ENCODE assay signal across 17 cellular contexts in genomic region chr6:143441680-143442359, GRCh38. TPM values are rescaled to one million over a fixed set of nuclear protein-coding genes. Genes with fewer than 3 reads are reported as not detected.
DNase-seq lines count a peak whose midpoint lies in the region; ATAC-seq, FAIRE-seq and TF ChIP-seq lines count a peak whose summit lies in the region.
"Had no signal": no experiment of that assay in that cellular context is flagged by ENCODE, and none has a peak within 500 bp of the region (broad histone marks: within the 10 kb centered on the region; RNA-seq: fewer than 3 reads in every experiment).

No MANE protein-coding gene starts in this region.

- WGBS in HepG2 (ENCODE audit: low lambda C conversion rate), result 96% methylated on average over 6 of the region's 6 CpGs

- no peaks in the 10 kb centered on the region for H3K27me3 Mint-ChIP-seq in activated naive CD4-positive, alpha-beta T cell treated with anti-CD3 and anti-CD28 coated beads, Interleukin-2, amount 50 U/mL, for 24 hours
- H3K27me3 Mint-ChIP-seq in T-helper 2 cell treated with Interferon-gamma antibody and Interleukin-4, amounts not matched to agents 5 μg/mL and 100 μg/mL, for 36 hours (ENCODE audit: low read depth), result no peaks in the 10 kb centered on the region
- no peaks in the 10 kb centered on the region for H3K27me3 Mint-ChIP-seq in stimulated activated naive CD8-positive, alpha-beta T cell treated with anti-CD3 and anti-CD28 coated beads, Interleukin-15, Interleukin-2, amounts not matched to agents 100 ng/mL and 50 ng/mL, for 24 hours

- FAIRE-seq in HepG2 (lab: Jason Lieb, UNC), result no peak
- FAIRE-seq: endometrium had no signal

- DNase-seq in activated naive CD4-positive, alpha-beta T cell (lab: John Stamatoyannopoulos, UW), result no peak
- peak; percentile 49 for DNase-seq in T-helper 2 cell treated with Interferon-gamma antibody and Interleukin-4, amounts not matched to agents 5 μg/mL and 100 μg/mL, for 36 hours (ENCODE audit: low spot score)
- DNase-seq in brain microvascular endothelial cell (peak; percentile 55), HepG2 (ENCODE audit: low spot score) (no peak), pons (ENCODE audit: low spot score) (no peak), hippocampal formation (lab: John Stamatoyannopoulos, UW) (no peak)
- DNase-seq: central memory CD4-positive, alpha-beta T cell; DMS153; H7; NCI-H1694 treated with DMSO at 0.1 percent for 48 hours; NCI-H446 treated with DMSO at 0.1 percent for 48 hours; OCI-M1; ovary had no signal

- H3K4me2 ChIP-seq in HepG2 (ENCODE audit: low read depth, low read length), result no peak overlapping the region

- TF ChIP-seq EP300 in HepG2 (IDR thresholded peaks at IDR 0.05; ENCODE audit: low read depth in 2 of 2, low read length in 2 of 2) (no peak), HepG2 (CRISPR knock-in tag; IDR thresholded peaks at IDR 0.05; ENCODE audit: borderline replicate concordance) (no peak)

- TF ChIP-seq RAD21 in HepG2 (CRISPR knock-in tag; IDR thresholded peaks at IDR 0.05), result no peak

- H4K20me1 ChIP-seq in HepG2 (ENCODE audit: insufficient read depth, low read length), result no peaks in the 10 kb centered on the region

- peaks cover 3% of the 10 kb centered on the region; the same call in 1 of the 2 replicates for H3K4me1 ChIP-seq in HepG2 (ENCODE audit: insufficient read depth, low read length)

- H3K4me3 ChIP-seq in brain microvascular endothelial cell (ENCODE audit: low read depth, low read length) (no peak overlapping the region), HepG2 (replicated peaks in 1 of 3; ENCODE audit: insufficient read depth in 1 of 3, low read depth in 2 of 3, low read length in 3 of 3) (no peak overlapping the region)
- H3K4me3 ChIP-seq: ovary had no signal

- H3K27me3 ChIP-seq in brain microvascular endothelial cell (replicated peaks), result no peaks in the 10 kb centered on the region
- no peaks in the 10 kb centered on the region for H3K27me3 ChIP-seq in HepG2 (ENCODE audit: control insufficient read depth in 1 of 2, insufficient read depth in 2 of 2, low read length in 2 of 2)

- CTCF ChIA-PET in HepG2 (lab: Yijun Ruan, JAX; ENCODE audit: low intra/inter-chr PET ratio, low total read pairs), result no interaction called here

- no peak for TF ChIP-seq POLR2A in HepG2 (IDR thresholded peaks at IDR 0.05; ENCODE audit: insufficient read depth in 1 of 2, low read depth in 2 of 2, low read length in 2 of 2)

- H3K36me3 ChIP-seq in brain microvascular endothelial cell (replicated peaks) (no peaks in the 10 kb centered on the region), HepG2 (replicated peaks in 1 of 2; ENCODE audit: control insufficient read depth in 1 of 2, insufficient read depth in 2 of 2, low read length in 2 of 2) (peaks cover 10 to 45% of the 10 kb centered on the region in 2 experiments)
- H3K36me3 ChIP-seq: ovary had no signal

- H2AFZ ChIP-seq in HepG2 (ENCODE audit: low read length), result no peak overlapping the region

- H3K4me1 Mint-ChIP-seq in activated naive CD4-positive, alpha-beta T cell treated with anti-CD3 and anti-CD28 coated beads, Interleukin-2, amount 50 U/mL, for 24 hours, result peaks cover 33% of the 10 kb centered on the region
- peaks cover 17% of the 10 kb centered on the region for H3K4me1 Mint-ChIP-seq in T-helper 2 cell treated with Interferon-gamma antibody and Interleukin-4, amounts not matched to agents 5 μg/mL and 100 μg/mL, for 36 hours (ENCODE audit: low read depth)
- peaks cover 40% of the 10 kb centered on the region for H3K4me1 Mint-ChIP-seq in stimulated activated naive CD8-positive, alpha-beta T cell treated with anti-CD3 and anti-CD28 coated beads, Interleukin-15, Interleukin-2, amounts not matched to agents 100 ng/mL and 50 ng/mL, for 24 hours (ENCODE audit: low read depth)

- peak overlapping the region; percentile 28 for H3K4me3 Mint-ChIP-seq in activated naive CD4-positive, alpha-beta T cell treated with anti-CD3 and anti-CD28 coated beads, Interleukin-2, amount 50 U/mL, for 24 hours
- H3K4me3 Mint-ChIP-seq in T-helper 2 cell treated with Interferon-gamma antibody and Interleukin-4, amounts not matched to agents 5 μg/mL and 100 μg/mL, for 36 hours, result peak overlapping the region; percentile 52
- peak overlapping the region; percentile 51 for H3K4me3 Mint-ChIP-seq in stimulated activated naive CD8-positive, alpha-beta T cell treated with anti-CD3 and anti-CD28 coated beads, Interleukin-15, Interleukin-2, amounts not matched to agents 100 ng/mL and 50 ng/mL, for 24 hours

- peaks cover 4% of the 10 kb centered on the region for H3K9me3 Mint-ChIP-seq in activated naive CD4-positive, alpha-beta T cell treated with anti-CD3 and anti-CD28 coated beads, Interleukin-2, amount 50 U/mL, for 24 hours
- H3K9me3 Mint-ChIP-seq in T-helper 2 cell treated with Interferon-gamma antibody and Interleukin-4, amounts not matched to agents 5 μg/mL and 100 μg/mL, for 36 hours, result peaks cover 5% of the 10 kb centered on the region
- H3K9me3 Mint-ChIP-seq in stimulated activated naive CD8-positive, alpha-beta T cell treated with anti-CD3 and anti-CD28 coated beads, Interleukin-15, Interleukin-2, amounts not matched to agents 100 ng/mL and 50 ng/mL, for 24 hours, result no peaks in the 10 kb centered on the region

- peaks cover 28% of the 10 kb centered on the region for H3K36me3 Mint-ChIP-seq in activated naive CD4-positive, alpha-beta T cell treated with anti-CD3 and anti-CD28 coated beads, Interleukin-2, amount 50 U/mL, for 24 hours
- H3K36me3 Mint-ChIP-seq in T-helper 2 cell treated with Interferon-gamma antibody and Interleukin-4, amounts not matched to agents 5 μg/mL and 100 μg/mL, for 36 hours (ENCODE audit: low read depth), result peaks cover 45% of the 10 kb centered on the region
- peaks cover 76% of the 10 kb centered on the region for H3K36me3 Mint-ChIP-seq in stimulated activated naive CD8-positive, alpha-beta T cell treated with anti-CD3 and anti-CD28 coated beads, Interleukin-15, Interleukin-2, amounts not matched to agents 100 ng/mL and 50 ng/mL, for 24 hours (ENCODE audit: low read depth)

- ATAC-seq in HepG2, result no peak
- ATAC-seq: SK-N-SH treated with all-trans-retinoic acid at 6 μM for 48 hours had no signal

- H3K9ac ChIP-seq in HepG2 (ENCODE audit: insufficient read depth, low read depth, low read length), result no peak overlapping the region

- in situ Hi-C loops in brain microvascular endothelial cell (cut with HindIII; ENCODE audit: low pct_ligation_motif_present, low sequenced_read_pairs) (no loop called here), HepG2 (cut with HindIII; ENCODE audit: extremely low pct_ligation_motif_present, low pct_unique_long_range_greater_than_20kb) (no loop called here)

- peaks cover 7% of the 10 kb centered on the region for H3K79me2 ChIP-seq in HepG2 (ENCODE audit: insufficient read depth, low read length)

- POLR2A ChIA-PET in HepG2 (lab: Yijun Ruan, JAX), result no interaction called here

- peak overlapping the region; percentile 82 for H3K27ac Mint-ChIP-seq in activated naive CD4-positive, alpha-beta T cell treated with anti-CD3 and anti-CD28 coated beads, Interleukin-2, amount 50 U/mL, for 24 hours
- H3K27ac Mint-ChIP-seq in T-helper 2 cell treated with Interferon-gamma antibody and Interleukin-4, amounts not matched to agents 5 μg/mL and 100 μg/mL, for 36 hours, result peak overlapping the region; percentile 85
- peak overlapping the region; percentile 84 for H3K27ac Mint-ChIP-seq in stimulated activated naive CD8-positive, alpha-beta T cell treated with anti-CD3 and anti-CD28 coated beads, Interleukin-15, Interleukin-2, amounts not matched to agents 100 ng/mL and 50 ng/mL, for 24 hours

- TF ChIP-seq CTCF in brain microvascular endothelial cell (IDR thresholded peaks at IDR 0.05; ENCODE audit: low read depth, low read length, missing control alignments), result no peak
- no peak for TF ChIP-seq CTCF in HepG2 (CRISPR knock-in tag; IDR thresholded peaks at IDR 0.05)

- H3K27ac ChIP-seq in brain microvascular endothelial cell (no peak overlapping the region), HepG2 (ENCODE audit: extremely low read length, insufficient read depth, low read length) (no peak overlapping the region)
- H3K27ac ChIP-seq: ovary had no signal

- H3K9me3 ChIP-seq in HepG2 (ENCODE audit: low read length), result no peaks in the 10 kb centered on the region
- H3K9me3 ChIP-seq: ovary had no signal

- intact Hi-C loops in HepG2 (cut with micrococcal nuclease; ENCODE audit: unreplicated experiment), result no loop called here

- no TSS peak for BruUV-seq in HepG2 (replicated peaks; lab: Mats Ljungman, UMichigan)

RNA-seq across cellular contexts. Expression of gene ADAT2, which starts 8.7 kb away (rescaled TPM):
- 15.0 and 18.3 TPM in 2 replicates for total RNA-seq in HepG2 (2016; rRNA removed; fragmentation: Illumina TruSeq; extraction: Trizol)
- total RNA-seq in HepG2 (2016; cell fraction: cytosol; rRNA removed; fragmentation: Illumina TruSeq; extraction: Trizol; ENCODE audit: low read depth), result 2.8 TPM in 2 replicates
- total RNA-seq in HepG2 (2016; cell fraction: insoluble cytoplasmic fraction; rRNA removed; fragmentation: Illumina TruSeq; extraction: Trizol), result 13.6 and 18.6 TPM in 2 replicates
- total RNA-seq in HepG2 (2016; cell fraction: membrane; rRNA removed; fragmentation: Illumina TruSeq; extraction: Trizol), result 6.8 and 7.5 TPM in 2 replicates
- 40.6 and 48.3 TPM in 2 replicates for total RNA-seq in HepG2 (2016; cell fraction: nucleus; rRNA removed; fragmentation: Illumina TruSeq; extraction: Trizol)
- 8.6 and 10.5 TPM in 2 replicates for polyA plus RNA-seq in HepG2 (2011; rRNA removed)
- polyA plus RNA-seq in HepG2 (2011; cell fraction: cytosol; rRNA removed), result 2.9 and 3.7 TPM in 2 replicates
- 17.9 and 26.3 TPM in 2 replicates for polyA plus RNA-seq in HepG2 (2011; cell fraction: nucleus; rRNA removed)
- 10.9 and 11.5 TPM in 2 replicates for polyA plus RNA-seq in HepG2 (2012)
- polyA plus RNA-seq in HepG2 (2016; cell fraction: cytosol; fragmentation: Illumina TruSeq; extraction: Trizol; ENCODE audit: low read depth), result 1.3 and 1.5 TPM in 2 replicates
- 10.9 and 12.5 TPM in 2 replicates for polyA plus RNA-seq in HepG2 (2016; cell fraction: insoluble cytoplasmic fraction; fragmentation: Illumina TruSeq; extraction: Trizol; ENCODE audit: low read depth)
- polyA plus RNA-seq in HepG2 (2016; cell fraction: membrane; fragmentation: Illumina TruSeq; extraction: Trizol; ENCODE audit: low read depth), result 3.6 and 4.2 TPM in 2 replicates
- polyA plus RNA-seq in HepG2 (2016; cell fraction: nucleus; fragmentation: Illumina TruSeq; extraction: Trizol; ENCODE audit: insufficient read depth, low read depth), result 102 and 108 TPM in 2 replicates
- 2.9 and 4.0 TPM in 2 replicates for polyA minus RNA-seq in HepG2 (2011; rRNA and poly(A)+ RNA removed; ENCODE audit: low replicate concordance)
- 2.2 and 3.1 TPM in 2 replicates for polyA minus RNA-seq in HepG2 (2011; cell fraction: cytosol; rRNA and poly(A)+ RNA removed)
- polyA minus RNA-seq in HepG2 (2011; cell fraction: nucleus; rRNA and poly(A)+ RNA removed), result 37.0 and 37.2 TPM in 2 replicates

RNA-seq across cellular contexts. Expression of gene PEX3, which starts 8.8 kb away (rescaled TPM):
- total RNA-seq in HepG2 (2016; rRNA removed; fragmentation: Illumina TruSeq; extraction: Trizol), result 40.8 and 50.5 TPM in 2 replicates
- 5.8 and 6.4 TPM in 2 replicates for total RNA-seq in HepG2 (2016; cell fraction: cytosol; rRNA removed; fragmentation: Illumina TruSeq; extraction: Trizol; ENCODE audit: low read depth)
- 42.6 and 48.9 TPM in 2 replicates for total RNA-seq in HepG2 (2016; cell fraction: insoluble cytoplasmic fraction; rRNA removed; fragmentation: Illumina TruSeq; extraction: Trizol)
- 7.4 and 8.1 TPM in 2 replicates for total RNA-seq in HepG2 (2016; cell fraction: membrane; rRNA removed; fragmentation: Illumina TruSeq; extraction: Trizol)
- total RNA-seq in HepG2 (2016; cell fraction: nucleus; rRNA removed; fragmentation: Illumina TruSeq; extraction: Trizol), result 38.5 and 40.8 TPM in 2 replicates
- polyA plus RNA-seq in HepG2 (2011; rRNA removed), result 23.8 and 30.9 TPM in 2 replicates
- polyA plus RNA-seq in HepG2 (2011; cell fraction: cytosol; rRNA removed), result 11.9 and 12.0 TPM in 2 replicates
- 11.0 and 11.6 TPM in 2 replicates for polyA plus RNA-seq in HepG2 (2011; cell fraction: nucleus; rRNA removed)
- polyA plus RNA-seq in HepG2 (2012), result 15.2 and 23.5 TPM in 2 replicates
- polyA plus RNA-seq in HepG2 (2016; cell fraction: cytosol; fragmentation: Illumina TruSeq; extraction: Trizol; ENCODE audit: low read depth), result 2.8 and 3.7 TPM in 2 replicates
- 50.8 and 51.6 TPM in 2 replicates for polyA plus RNA-seq in HepG2 (2016; cell fraction: insoluble cytoplasmic fraction; fragmentation: Illumina TruSeq; extraction: Trizol; ENCODE audit: low read depth)
- 6.0 TPM in 2 replicates for polyA plus RNA-seq in HepG2 (2016; cell fraction: membrane; fragmentation: Illumina TruSeq; extraction: Trizol; ENCODE audit: low read depth)
- 46.8 and 53.0 TPM in 2 replicates for polyA plus RNA-seq in HepG2 (2016; cell fraction: nucleus; fragmentation: Illumina TruSeq; extraction: Trizol; ENCODE audit: insufficient read depth, low read depth)
- 20.4 and 21.0 TPM in 2 replicates for polyA minus RNA-seq in HepG2 (2011; rRNA and poly(A)+ RNA removed; ENCODE audit: low replicate concordance)
- 17.1 and 20.5 TPM in 2 replicates for polyA minus RNA-seq in HepG2 (2011; cell fraction: cytosol; rRNA and poly(A)+ RNA removed)
- polyA minus RNA-seq in HepG2 (2011; cell fraction: nucleus; rRNA and poly(A)+ RNA removed), result 55.8 and 64.9 TPM in 2 replicates

Comparison
In these comparisons a context has a peak if more than half of its experiments do, and no peak if none do; other contexts are left out.
1. DNase-seq: peak in T-helper 2 cell treated with Interferon-gamma antibody and Interleukin-4, amounts not matched to agents 5 μg/mL and 100 μg/mL, for 36 hours (single experiment) and brain microvascular endothelial cell (single experiment); none in activated naive CD4-positive, alpha-beta T cell (0 of 4), HepG2 (single experiment), pons (single experiment) and hippocampal formation (0 of 2).
2. Peak in every context shown above with its lines, with median percentiles within 50 percentile points of each other: H3K27ac Mint-ChIP-seq and H3K4me3 Mint-ChIP-seq.